22 cellular contexts compared by ENCODE assay signal in the genomic region with DNA sequence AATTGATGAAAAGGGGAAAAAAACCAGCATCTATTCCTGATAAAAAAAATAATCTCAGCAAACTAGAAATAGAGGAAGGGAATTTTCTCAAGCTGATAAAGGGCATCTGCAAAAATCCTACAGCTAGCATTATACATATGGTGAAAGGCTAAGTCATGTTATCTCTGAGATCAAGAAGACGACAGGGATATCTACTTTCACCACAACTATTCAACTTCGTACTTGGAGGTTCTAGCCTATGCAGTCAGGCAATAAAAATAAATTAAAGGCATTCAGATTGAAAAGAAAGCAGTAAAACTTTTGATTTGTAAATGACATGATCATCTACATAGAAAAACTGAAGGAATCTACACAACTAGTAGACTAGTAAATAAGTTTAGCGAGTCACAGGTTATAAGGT. TPM values are rescaled to one million over a fixed set of nuclear protein-coding genes. Genes with fewer than 3 reads are reported as not detected.
DNase-seq lines count a peak whose midpoint lies in the region; ATAC-seq and TF ChIP-seq lines count a peak whose summit lies in the region.
"Had no signal": no experiment of that assay in that cellular context is flagged by ENCODE, and none has a peak within 500 bp of the region (broad histone marks: within the 10 kb centered on the region; RNA-seq: fewer than 3 reads in every experiment).

No MANE protein-coding gene starts in this region.

- H3K27ac Mint-ChIP-seq in activated T-cell treated with anti-CD3 and anti-CD28 coated beads, Interleukin-2, amount 50 U/mL, for 24 hours: no peak overlapping the region
- H3K27ac Mint-ChIP-seq: activated CD4-positive, alpha-beta T cell treated with anti-CD3 and anti-CD28 coated beads, Interleukin-2, amount 10 ng/mL, durations not matched to agents 7 days and 5 days had no signal

- no peak for DNase-seq in activated T-cell treated with anti-CD3 and anti-CD28 coated beads, Interleukin-2, amount 50 U/mL, for 4 hours
- DNase-seq in activated T-cell treated with anti-CD3 and anti-CD28 coated beads, Interleukin-2, amount 50 U/mL, for 24 hours: no peak
- DNase-seq in RPMI7951 (ENCODE audit: low read depth): peak; percentile 63
- peak; percentile 28 for DNase-seq in dedifferentiated amniotic fluid mesenchymal stem cell (ENCODE audit: extremely low spot score)
- DNase-seq in smooth muscle cell (lab: John Stamatoyannopoulos, UW; ENCODE audit: unreplicated experiment): no peak
- no peak for DNase-seq in germinal center (ENCODE audit: low spot score)
- DNase-seq in left lobe of liver (ENCODE audit: low spot score): no peak
- DNase-seq in MM.1S: no peak
- DNase-seq: activated CD4-positive, alpha-beta T cell treated with anti-CD3 and anti-CD28 coated beads, Interleukin-2, amount 10 ng/mL, durations not matched to agents 7 days and 5 days; adrenal gland; C1 segment of cervical spinal cord; cortex of kidney; GF-D8; hippocampal formation; islet precursor cell; lower lobe of right lung; NCI-H1105 treated with DMSO at 0.1 percent for 48 hours; NCI-H524 treated with DMSO at 0.1 percent for 48 hours; retina; SW 1271; uterus had no signal

- H3K4me1 Mint-ChIP-seq in activated T-cell treated with anti-CD3 and anti-CD28 coated beads, Interleukin-2, amount 50 U/mL, for 4 hours (ENCODE audit: low read depth): peaks cover 91% of the 10 kb centered on the region
- peaks cover 90% of the 10 kb centered on the region for H3K4me1 Mint-ChIP-seq in activated T-cell treated with anti-CD3 and anti-CD28 coated beads, Interleukin-2, amount 50 U/mL, for 24 hours (ENCODE audit: low read depth)

- H3K9ac ChIP-seq in smooth muscle cell (ENCODE audit: low read depth): no peak overlapping the region
- H3K9ac ChIP-seq in MM.1S (ENCODE audit: low read length): no peak overlapping the region

- no peak for ATAC-seq in activated T-cell treated with anti-CD3 and anti-CD28 coated beads, Interleukin-2, amount 50 U/mL, for 4 hours
- ATAC-seq in left lobe of liver: no peak
- ATAC-seq: lower lobe of right lung had no signal

- peaks cover 1% of the 10 kb centered on the region for H3K4me1 ChIP-seq in smooth muscle cell (ENCODE audit: low read depth)
- H3K4me1 ChIP-seq in MM.1S (ENCODE audit: low read length): peaks cover 4% of the 10 kb centered on the region
- H3K4me1 ChIP-seq: breast epithelium, uterus had no signal

- H3K27ac ChIP-seq in smooth muscle cell (ENCODE audit: low read depth): peak overlapping the region; percentile 25
- no peak overlapping the region for H3K27ac ChIP-seq in MM.1S (ENCODE audit: low read length)
- H3K27ac ChIP-seq: adrenal gland, breast epithelium, lower lobe of right lung, uterus had no signal

- H3K36me3 ChIP-seq in smooth muscle cell (ENCODE audit: low read depth) (no peaks in the 10 kb centered on the region), MM.1S (replicated peaks; ENCODE audit: insufficient read depth, low read length) (peaks cover 6% of the 10 kb centered on the region; the same call in 1 of the 2 replicates)
- H3K36me3 ChIP-seq: adrenal gland, breast epithelium, uterus had no signal

- peaks cover 8% of the 10 kb centered on the region for H4K20me1 ChIP-seq in smooth muscle cell (ENCODE audit: low read depth)
- no peaks in the 10 kb centered on the region for H4K20me1 ChIP-seq in MM.1S (ENCODE audit: insufficient read depth, low read length)

- 38% methylated on average over 3 of the region's 3 CpGs for WGBS in smooth muscle cell (ENCODE audit: low lambda C conversion rate)

- no peak overlapping the region for H2AFZ ChIP-seq in smooth muscle cell (ENCODE audit: low read depth)
- H2AFZ ChIP-seq in MM.1S (ENCODE audit: low read length): no peak overlapping the region

- H3K9me2 ChIP-seq in MM.1S (replicated peaks; ENCODE audit: insufficient read depth, low read length): no peaks in the 10 kb centered on the region

- H3K4me3 ChIP-seq in smooth muscle cell: no peak overlapping the region
- H3K4me3 ChIP-seq in MM.1S (ENCODE audit: low read length): no peak overlapping the region
- H3K4me3 ChIP-seq: adrenal gland, breast epithelium, lower lobe of right lung, uterus had no signal

- H3K79me2 ChIP-seq in smooth muscle cell (ENCODE audit: low read depth) (peaks cover 19% of the 10 kb centered on the region), MM.1S (ENCODE audit: low read length) (peaks cover 28% of the 10 kb centered on the region)

- no peaks in the 10 kb centered on the region for H3K27me3 Mint-ChIP-seq in activated T-cell treated with anti-CD3 and anti-CD28 coated beads, Interleukin-2, amount 50 U/mL, for 4 hours (ENCODE audit: low read depth)
- no peaks in the 10 kb centered on the region for H3K27me3 Mint-ChIP-seq in activated T-cell treated with anti-CD3 and anti-CD28 coated beads, Interleukin-2, amount 50 U/mL, for 24 hours
- H3K27me3 Mint-ChIP-seq: activated CD4-positive, alpha-beta T cell treated with anti-CD3 and anti-CD28 coated beads, Interleukin-2, amount 10 ng/mL, durations not matched to agents 7 days and 5 days had no signal

- no peak for TF ChIP-seq CTCF in smooth muscle cell (IDR thresholded peaks at IDR 0.05; ENCODE audit: borderline replicate concordance, insufficient read depth, poor library complexity, severe bottlenecking)
- no peak for TF ChIP-seq CTCF in MM.1S (IDR thresholded peaks at IDR 0.05; ENCODE audit: low read length)

- peak overlapping the region; percentile 13 for H3K4me3 Mint-ChIP-seq in activated T-cell treated with anti-CD3 and anti-CD28 coated beads, Interleukin-2, amount 50 U/mL, for 4 hours
- H3K4me3 Mint-ChIP-seq in activated T-cell treated with anti-CD3 and anti-CD28 coated beads, Interleukin-2, amount 50 U/mL, for 24 hours: no peak overlapping the region
- H3K4me3 Mint-ChIP-seq: activated CD4-positive, alpha-beta T cell treated with anti-CD3 and anti-CD28 coated beads, Interleukin-2, amount 10 ng/mL, durations not matched to agents 7 days and 5 days had no signal

- no peaks in the 10 kb centered on the region for H3K9me3 ChIP-seq in smooth muscle cell (replicated peaks; ENCODE audit: low read depth)
- H3K9me3 ChIP-seq in MM.1S (replicated peaks; ENCODE audit: insufficient read depth, low read length): no peaks in the 10 kb centered on the region
- H3K9me3 ChIP-seq: adrenal gland, breast epithelium, lower lobe of right lung, uterus had no signal

- H3F3A ChIP-seq in smooth muscle cell (ENCODE audit: low read depth): no peaks in the 10 kb centered on the region
- no peaks in the 10 kb centered on the region for H3F3A ChIP-seq in MM.1S (ENCODE audit: insufficient read depth, low read length)

- H3K4me2 ChIP-seq in smooth muscle cell: peak overlapping the region; percentile 19
- H3K4me2 ChIP-seq in MM.1S (ENCODE audit: low read depth, low read length): no peak overlapping the region

- H3K36me3 Mint-ChIP-seq in activated T-cell treated with anti-CD3 and anti-CD28 coated beads, Interleukin-2, amount 50 U/mL, for 4 hours (ENCODE audit: insufficient read depth): peaks cover 60% of the 10 kb centered on the region
- H3K36me3 Mint-ChIP-seq in activated T-cell treated with anti-CD3 and anti-CD28 coated beads, Interleukin-2, amount 50 U/mL, for 24 hours (ENCODE audit: low read depth): peaks cover 91% of the 10 kb centered on the region

- H3K9me3 Mint-ChIP-seq in activated T-cell treated with anti-CD3 and anti-CD28 coated beads, Interleukin-2, amount 50 U/mL, for 4 hours: no peaks in the 10 kb centered on the region
- H3K9me3 Mint-ChIP-seq in activated T-cell treated with anti-CD3 and anti-CD28 coated beads, Interleukin-2, amount 50 U/mL, for 24 hours: no peaks in the 10 kb centered on the region

- no peaks in the 10 kb centered on the region for H3K27me3 ChIP-seq in smooth muscle cell (ENCODE audit: low read depth)
- no peaks in the 10 kb centered on the region for H3K27me3 ChIP-seq in MM.1S (replicated peaks; ENCODE audit: insufficient read depth, low read length)
- H3K27me3 ChIP-seq: adrenal gland, breast epithelium, uterus had no signal

RNA-seq across cellular contexts. Expression of gene CAB39, which starts 58.2 kb away (rescaled TPM):
- 100 to 1,000 TPM; 125 to 133 (median 128) TPM for total RNA-seq in activated T-cell treated with anti-CD3 and anti-CD28 coated beads, Interleukin-2, amount 50 U/mL, for 4 hours
- total RNA-seq in RPMI7951 (2014; rRNA removed; shearing (Covaris generic)): 87.8 and 101 TPM in 2 replicates
- total RNA-seq in smooth muscle cell: 62.4 and 62.7 TPM in 2 replicates
- polyA plus RNA-seq in smooth muscle cell: 21.7 and 25.5 TPM in 2 replicates
- total RNA-seq in left lobe of liver: 22.6 TPM

Comparison
In these comparisons a context has a peak if more than half of its experiments do, and no peak if none do; other contexts are left out.
1. DNase-seq: peak in RPMI7951 (single experiment) and dedifferentiated amniotic fluid mesenchymal stem cell (single experiment); none in activated T-cell treated with anti-CD3 and anti-CD28 coated beads, Interleukin-2, amount 50 U/mL, for 4 hours (single experiment), activated T-cell treated with anti-CD3 and anti-CD28 coated beads, Interleukin-2, amount 50 U/mL, for 24 hours (single experiment), smooth muscle cell (single experiment), germinal center (single experiment), left lobe of liver (single experiment) and MM.1S (single experiment).